ENCODE assay signal across 24 cellular contexts in genomic region chr4:108324450-108324849, GRCh38.
"Had no signal": no experiment of that assay in that cellular context is flagged by ENCODE, and none has a peak within 500 bp of the region (broad histone marks: within the 10 kb centered on the region; RNA-seq: fewer than 3 reads in every experiment).

No MANE protein-coding gene starts in this region.

- H3K4me3 ChIP-seq: colonic mucosa, coronary artery, dorsolateral prefrontal cortex, esophagus squamous epithelium, gastrocnemius medialis, gastroesophageal sphincter, heart left ventricle, heart right ventricle, hepatocyte had no signal

- H3K79me2 ChIP-seq: hepatocyte had no signal

- H3K27ac ChIP-seq: colonic mucosa, coronary artery, dorsolateral prefrontal cortex, epithelial cell of prostate, esophagus squamous epithelium, foreskin keratinocyte, gastrocnemius medialis, gastroesophageal sphincter, heart left ventricle, heart right ventricle, hepatocyte had no signal

- ATAC-seq: effector memory CD8-positive, alpha-beta T cell; esophagus mucosa; foreskin keratinocyte; gastrocnemius medialis; gastroesophageal sphincter; heart left ventricle; heart right ventricle had no signal

- H2AFZ ChIP-seq: hepatocyte had no signal

- H3K36me3 ChIP-seq: colonic mucosa, esophagus squamous epithelium, gastrocnemius medialis, gastroesophageal sphincter, heart left ventricle, heart right ventricle had no signal

- DNase-seq: colonic mucosa; cortex of kidney; dermis blood vessel endothelial cell; dorsolateral prefrontal cortex; effector CD4-positive, alpha-beta T cell; effector CD8-positive, alpha-beta T cell; effector memory CD4-positive, alpha-beta T cell; effector memory CD8-positive, alpha-beta T cell; endodermal cell; erythroblast; esophagus squamous epithelium; foreskin fibroblast; foreskin keratinocyte; foreskin melanocyte; gastrocnemius medialis; glutamatergic neuron; head of caudate nucleus; heart left ventricle; heart right ventricle had no signal

- H3K4me2 ChIP-seq: hepatocyte had no signal

- H3K4me1 ChIP-seq: esophagus squamous epithelium, foreskin keratinocyte, gastrocnemius medialis, gastroesophageal sphincter, heart left ventricle, heart right ventricle had no signal

- H3K27me3 ChIP-seq: colonic mucosa, dorsolateral prefrontal cortex, esophagus squamous epithelium, gastrocnemius medialis, gastroesophageal sphincter, heart left ventricle, hepatocyte had no signal

- H3K9me3 ChIP-seq: colonic mucosa, gastrocnemius medialis had no signal
